Comparison of ENCODE assay signal across 26 cellular contexts in the genomic region with DNA sequence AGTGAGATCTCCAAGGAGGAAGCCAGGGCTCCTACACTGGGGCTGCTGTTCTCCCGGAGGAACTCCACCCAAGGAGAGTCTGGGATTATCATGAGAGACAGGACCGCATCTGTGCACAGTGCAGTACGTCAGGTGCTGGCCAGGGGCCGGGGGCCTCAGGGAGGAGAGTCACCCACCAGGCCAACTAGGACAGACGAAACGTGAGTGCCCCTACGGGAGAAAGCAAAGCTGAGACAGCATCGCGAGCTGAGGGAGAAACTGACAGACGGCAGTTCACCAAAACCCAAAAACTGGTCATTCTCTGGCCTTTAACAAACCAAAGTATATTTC.
"Had no signal": no experiment of that assay in that cellular context is flagged by ENCODE, and none has a peak within 500 bp of the region (broad histone marks: within the 10 kb centered on the region; RNA-seq: fewer than 3 reads in every experiment).

No MANE protein-coding gene starts in this region.

- H2AFZ ChIP-seq: hepatocyte had no signal

- H3K4me1 ChIP-seq: adrenal gland, ascending aorta, gastroesophageal sphincter, pancreas, psoas muscle, tibial nerve had no signal

- H3K9me3 Mint-ChIP-seq: activated T-helper 17 cell treated with anti-CD3 and anti-CD28 coated beads, Interleukin-2, amount 50 U/mL, for 72 hours had no signal

- H3K4me3 Mint-ChIP-seq: activated CD8-positive, alpha-beta T cell treated with anti-CD3 and anti-CD28 coated beads for 36 hours; activated T-cell treated with anti-CD3 and anti-CD28 coated beads, Interleukin-2, amount 50 U/mL, for 4 hours; activated T-helper 17 cell treated with anti-CD3 and anti-CD28 coated beads, Interleukin-2, amount 50 U/mL, for 72 hours; brain; nephron progenitor cell; T-helper 1 cell treated with Interleukin-12 subunit alpha and Interleukin-12 subunit beta and Interleukin-4 antibody, amounts not matched to agents 30 μg/mL and 1 μg/mL, for 36 hours had no signal

- H3K36me3 Mint-ChIP-seq: brain had no signal

- H3K36me3 ChIP-seq: adrenal gland, ascending aorta, cardiac muscle cell, gastroesophageal sphincter, pancreas, tibial nerve had no signal

- H3K9me3 ChIP-seq: adrenal gland, ascending aorta, pancreas, psoas muscle had no signal

- H3K27me3 ChIP-seq: adrenal gland, ascending aorta, cardiac muscle cell, hepatocyte, pancreas, tibial nerve had no signal

- ATAC-seq: activated CD8-positive, alpha-beta T cell treated with anti-CD3 and anti-CD28 coated beads for 36 hours; activated naive CD4-positive, alpha-beta T cell treated with anti-CD3 and anti-CD28 coated beads, Interleukin-2, amount 50 U/mL, for 72 hours; activated T-cell treated with anti-CD3 and anti-CD28 coated beads, Interleukin-2, amount 50 U/mL, for 4 hours; activated T-helper 17 cell treated with anti-CD3 and anti-CD28 coated beads, Interleukin-2, amount 50 U/mL, for 72 hours; gastroesophageal sphincter; left colon; mucosa of descending colon; pancreas; psoas muscle had no signal

- H3K4me3 ChIP-seq: adrenal gland, ascending aorta, cardiac muscle cell, gastroesophageal sphincter, hepatocyte, lung, mucosa of descending colon, pancreas, psoas muscle, tibial nerve had no signal

- H3K27ac Mint-ChIP-seq: activated CD8-positive, alpha-beta T cell treated with anti-CD3 and anti-CD28 coated beads for 36 hours; activated T-helper 17 cell treated with anti-CD3 and anti-CD28 coated beads, Interleukin-2, amount 50 U/mL, for 72 hours; brain; nephron progenitor cell; T-helper 1 cell treated with Interleukin-12 subunit alpha and Interleukin-12 subunit beta and Interleukin-4 antibody, amounts not matched to agents 30 μg/mL and 1 μg/mL, for 36 hours had no signal

- H3K79me2 ChIP-seq: hepatocyte had no signal

- H3K4me1 Mint-ChIP-seq: activated T-helper 17 cell treated with anti-CD3 and anti-CD28 coated beads, Interleukin-2, amount 50 U/mL, for 72 hours; nephron progenitor cell had no signal

- H3K9me2 ChIP-seq: SK-N-SH had no signal

- DNase-seq: activated CD4-positive, alpha-beta T cell treated with anti-CD3 and anti-CD28 coated beads, Interleukin-2, amount 50 U/mL, for 1 hour; activated CD8-positive, alpha-beta T cell treated with anti-CD3 and anti-CD28 coated beads for 36 hours; activated naive CD4-positive, alpha-beta T cell; activated T-cell treated with anti-CD3 and anti-CD28 coated beads, Interleukin-2, amount 50 U/mL, for 4 hours; left colon; SK-N-SH; stimulated activated CD4-positive, alpha-beta T cell treated with anti-CD3 and anti-CD28 coated beads, Interleukin-15, amount 100 ng/mL, for 24 hours; stimulated activated CD4-positive, alpha-beta T cell treated with anti-CD3 and anti-CD28 coated beads, Interleukin-2, amount 100 ng/mL, for 24 hours; stimulated activated naive CD4-positive, alpha-beta T cell; SW 1271; T-helper 9 cell had no signal

- H3K27ac ChIP-seq: adrenal gland, ascending aorta, cardiac muscle cell, gastroesophageal sphincter, hepatocyte, pancreas, psoas muscle, tibial nerve had no signal

- H3K4me2 ChIP-seq: hepatocyte, SK-N-SH had no signal

- H3K27me3 Mint-ChIP-seq: activated CD8-positive, alpha-beta T cell treated with anti-CD3 and anti-CD28 coated beads for 36 hours; activated T-helper 17 cell treated with anti-CD3 and anti-CD28 coated beads, Interleukin-2, amount 50 U/mL, for 72 hours had no signal
